Comparison of ENCODE assay signal across 1 cellular context in the genomic region with DNA sequence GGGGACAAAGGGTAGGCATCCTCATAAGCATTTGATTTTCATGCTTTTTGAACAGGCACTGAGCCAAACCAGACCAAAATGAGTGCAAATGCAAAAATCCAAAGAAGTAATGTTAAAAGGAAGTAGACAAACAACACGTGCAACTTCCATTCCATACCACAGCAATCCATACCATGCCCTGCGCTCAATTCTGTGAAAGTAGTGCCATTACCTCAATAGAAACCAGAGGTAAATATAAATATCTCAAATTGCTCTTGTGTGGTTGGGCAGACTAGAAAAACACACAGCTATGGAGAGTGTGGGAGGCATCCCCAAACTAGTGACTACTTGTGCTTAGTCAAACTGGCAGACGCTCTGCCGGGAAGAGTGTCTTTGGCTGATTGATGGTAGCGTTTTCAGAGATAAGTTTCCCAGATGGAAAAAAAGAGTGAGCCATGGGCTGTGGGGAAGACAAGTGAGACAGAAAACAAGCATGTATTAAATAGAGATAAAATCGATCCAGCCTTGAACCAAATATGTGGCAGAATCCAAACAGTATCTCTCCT.
TF ChIP-seq lines count a peak whose summit lies in the region.

No MANE protein-coding gene starts in this region.

TF ChIP-seq in GM12878, 131 proteins besides CTCF, POLR2A, EP300 and RAD21 (continued from another document):
- TF ChIP-seq, protein P1, sequence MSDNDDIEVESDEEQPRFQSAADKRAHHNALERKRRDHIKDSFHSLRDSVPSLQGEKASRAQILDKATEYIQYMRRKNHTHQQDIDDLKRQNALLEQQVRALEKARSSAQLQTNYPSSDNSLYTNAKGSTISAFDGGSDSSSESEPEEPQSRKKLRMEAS (IDR thresholded peaks at IDR 0.05; ENCODE audit: low read depth, low read length), result peak; percentile 14; the same call in 1 of the 2 replicates
- TF ChIP-seq DPF2 (IDR thresholded peaks at IDR 0.05) (peak; percentile 8; the same call in 1 of the 2 replicates), CREM (IDR thresholded peaks at IDR 0.05; ENCODE audit: low read depth) (peak; percentile 60; the same call in 1 of the 2 replicates), BHLHE40 (IDR thresholded peaks at IDR 0.05; ENCODE audit: borderline replicate concordance in 1 of 2, low read depth in 2 of 2, low read length in 1 of 2) (peak; percentile 85), ETV6 (conservative IDR thresholded peaks at IDR 0.05 in 1 of 2, IDR thresholded peaks at IDR 0.05 in 1 of 2; ENCODE audit: borderline replicate concordance in 1 of 2, low read depth in 1 of 2) (peak in 1 of 2 experiments; percentile 80; a peak in 1 of 4 replicates), JUNB (IDR thresholded peaks at IDR 0.05) (peak; percentile 57), CHD2 (IDR thresholded peaks at IDR 0.05; ENCODE audit: borderline replicate concordance, low read depth, low read length) (peak; percentile 24; the same call in 1 of the 2 replicates), MEF2A (IDR thresholded peaks at IDR 0.05; ENCODE audit: insufficient read depth, low read depth, low read length) (peak; percentile 68), IKZF1 (conservative IDR thresholded peaks at IDR 0.05) (0 out of 2 replicates have a peak, but pooled peaks have one; percentile 71), SMAD5 (IDR thresholded peaks at IDR 0.05; ENCODE audit: low read depth) (peak; percentile 10; the same call in 1 of the 2 replicates), PAX8 (IDR thresholded peaks at IDR 0.05) (no peak), PML (IDR thresholded peaks at IDR 0.05; ENCODE audit: low read length) (peak; percentile 57; the same call in 1 of the 2 replicates), CBFB (IDR thresholded peaks at IDR 0.05; ENCODE audit: low read depth) (0 out of 2 replicates have a peak, but pooled peaks have one; percentile 38), SMARCA5 (IDR thresholded peaks at IDR 0.05) (no peak), NFIC (IDR thresholded peaks at IDR 0.05; ENCODE audit: low read depth, low read length) (peak; percentile 81; the same call in 1 of the 2 replicates), BCL11A (IDR thresholded peaks at IDR 0.05; ENCODE audit: low read depth, low read length) (peak; percentile 62; the same call in 1 of the 2 replicates), MXI1 (IDR thresholded peaks at IDR 0.05; ENCODE audit: low read depth, low read length) (peak; percentile 70; the same call in 1 of the 2 replicates), IRF4 (IDR thresholded peaks at IDR 0.05; ENCODE audit: low read depth, low read length) (peak; percentile 58; the same call in 1 of the 2 replicates), TAF1 (IDR thresholded peaks at IDR 0.05; ENCODE audit: borderline replicate concordance, low read depth, low read length) (no peak), CREB1 (IDR thresholded peaks at IDR 0.05; ENCODE audit: low read depth) (peak; percentile 51; the same call in 1 of the 2 replicates), EED (IDR thresholded peaks at IDR 0.05; ENCODE audit: low read depth) (peak; percentile 93), TCF7 (IDR thresholded peaks at IDR 0.05; ENCODE audit: borderline replicate concordance) (no peak), FOXM1 (IDR thresholded peaks at IDR 0.05; ENCODE audit: low read depth, low read length) (peak; percentile 50; the same call in 1 of the 2 replicates), ZSCAN29 (IDR thresholded peaks at IDR 0.05) (no peak), EGR1 (IDR thresholded peaks at IDR 0.05; ENCODE audit: borderline replicate concordance in 1 of 2, low read depth in 2 of 2, low read length in 2 of 2) (0 out of 3 replicates have a peak, but pooled peaks of 1 of the 2 experiments have one; percentile 35), MTA3 (IDR thresholded peaks at IDR 0.05; ENCODE audit: borderline replicate concordance, low read length) (peak; percentile 48; the same call in 1 of the 2 replicates), BMI1 (IDR thresholded peaks at IDR 0.05; ENCODE audit: borderline replicate concordance) (no peak), RUNX3 (IDR thresholded peaks at IDR 0.05; ENCODE audit: low read length) (peak; percentile 88)
- TF ChIP-seq, protein P2, sequence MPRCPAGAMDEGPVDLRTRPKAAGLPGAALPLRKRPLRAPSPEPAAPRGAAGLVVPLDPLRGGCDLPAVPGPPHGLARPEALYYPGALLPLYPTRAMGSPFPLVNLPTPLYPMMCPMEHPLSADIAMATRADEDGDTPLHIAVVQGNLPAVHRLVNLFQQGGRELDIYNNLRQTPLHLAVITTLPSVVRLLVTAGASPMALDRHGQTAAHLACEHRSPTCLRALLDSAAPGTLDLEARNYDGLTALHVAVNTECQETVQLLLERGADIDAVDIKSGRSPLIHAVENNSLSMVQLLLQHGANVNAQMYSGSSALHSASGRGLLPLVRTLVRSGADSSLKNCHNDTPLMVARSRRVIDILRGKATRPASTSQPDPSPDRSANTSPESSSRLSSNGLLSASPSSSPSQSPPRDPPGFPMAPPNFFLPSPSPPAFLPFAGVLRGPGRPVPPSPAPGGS (IDR thresholded peaks at IDR 0.05; ENCODE audit: borderline replicate concordance, insufficient read depth, low read depth, low read length, poor library complexity, severe bottlenecking), result peak; percentile 32
- TF ChIP-seq, protein P3, sequence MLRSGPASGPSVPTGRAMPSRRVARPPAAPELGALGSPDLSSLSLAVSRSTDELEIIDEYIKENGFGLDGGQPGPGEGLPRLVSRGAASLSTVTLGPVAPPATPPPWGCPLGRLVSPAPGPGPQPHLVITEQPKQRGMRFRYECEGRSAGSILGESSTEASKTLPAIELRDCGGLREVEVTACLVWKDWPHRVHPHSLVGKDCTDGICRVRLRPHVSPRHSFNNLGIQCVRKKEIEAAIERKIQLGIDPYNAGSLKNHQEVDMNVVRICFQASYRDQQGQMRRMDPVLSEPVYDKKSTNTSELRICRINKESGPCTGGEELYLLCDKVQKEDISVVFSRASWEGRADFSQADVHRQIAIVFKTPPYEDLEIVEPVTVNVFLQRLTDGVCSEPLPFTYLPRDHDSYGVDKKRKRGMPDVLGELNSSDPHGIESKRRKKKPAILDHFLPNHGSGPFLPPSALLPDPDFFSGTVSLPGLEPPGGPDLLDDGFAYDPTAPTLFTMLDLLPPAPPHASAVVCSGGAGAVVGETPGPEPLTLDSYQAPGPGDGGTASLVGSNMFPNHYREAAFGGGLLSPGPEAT (IDR thresholded peaks at IDR 0.05; ENCODE audit: low read depth), result peak; percentile 49; the same call in 1 of the 2 replicates
- TF ChIP-seq, protein P4, sequence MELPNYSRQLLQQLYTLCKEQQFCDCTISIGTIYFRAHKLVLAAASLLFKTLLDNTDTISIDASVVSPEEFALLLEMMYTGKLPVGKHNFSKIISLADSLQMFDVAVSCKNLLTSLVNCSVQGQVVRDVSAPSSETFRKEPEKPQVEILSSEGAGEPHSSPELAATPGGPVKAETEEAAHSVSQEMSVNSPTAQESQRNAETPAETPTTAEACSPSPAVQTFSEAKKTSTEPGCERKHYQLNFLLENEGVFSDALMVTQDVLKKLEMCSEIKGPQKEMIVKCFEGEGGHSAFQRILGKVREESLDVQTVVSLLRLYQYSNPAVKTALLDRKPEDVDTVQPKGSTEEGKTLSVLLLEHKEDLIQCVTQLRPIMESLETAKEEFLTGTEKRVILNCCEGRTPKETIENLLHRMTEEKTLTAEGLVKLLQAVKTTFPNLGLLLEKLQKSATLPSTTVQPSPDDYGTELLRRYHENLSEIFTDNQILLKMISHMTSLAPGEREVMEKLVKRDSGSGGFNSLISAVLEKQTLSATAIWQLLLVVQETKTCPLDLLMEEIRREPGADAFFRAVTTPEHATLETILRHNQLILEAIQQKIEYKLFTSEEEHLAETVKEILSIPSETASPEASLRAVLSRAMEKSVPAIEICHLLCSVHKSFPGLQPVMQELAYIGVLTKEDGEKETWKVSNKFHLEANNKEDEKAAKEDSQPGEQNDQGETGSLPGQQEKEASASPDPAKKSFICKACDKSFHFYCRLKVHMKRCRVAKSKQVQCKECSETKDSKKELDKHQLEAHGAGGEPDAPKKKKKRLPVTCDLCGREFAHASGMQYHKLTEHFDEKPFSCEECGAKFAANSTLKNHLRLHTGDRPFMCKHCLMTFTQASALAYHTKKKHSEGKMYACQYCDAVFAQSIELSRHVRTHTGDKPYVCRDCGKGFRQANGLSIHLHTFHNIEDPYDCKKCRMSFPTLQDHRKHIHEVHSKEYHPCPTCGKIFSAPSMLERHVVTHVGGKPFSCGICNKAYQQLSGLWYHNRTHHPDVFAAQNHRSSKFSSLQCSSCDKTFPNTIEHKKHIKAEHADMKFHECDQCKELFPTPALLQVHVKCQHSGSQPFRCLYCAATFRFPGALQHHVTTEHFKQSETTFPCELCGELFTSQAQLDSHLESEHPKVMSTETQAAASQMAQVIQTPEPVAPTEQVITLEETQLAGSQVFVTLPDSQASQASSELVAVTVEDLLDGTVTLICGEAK (IDR thresholded peaks at IDR 0.05; ENCODE audit: borderline replicate concordance), result no peak
- TF ChIP-seq, protein P5, sequence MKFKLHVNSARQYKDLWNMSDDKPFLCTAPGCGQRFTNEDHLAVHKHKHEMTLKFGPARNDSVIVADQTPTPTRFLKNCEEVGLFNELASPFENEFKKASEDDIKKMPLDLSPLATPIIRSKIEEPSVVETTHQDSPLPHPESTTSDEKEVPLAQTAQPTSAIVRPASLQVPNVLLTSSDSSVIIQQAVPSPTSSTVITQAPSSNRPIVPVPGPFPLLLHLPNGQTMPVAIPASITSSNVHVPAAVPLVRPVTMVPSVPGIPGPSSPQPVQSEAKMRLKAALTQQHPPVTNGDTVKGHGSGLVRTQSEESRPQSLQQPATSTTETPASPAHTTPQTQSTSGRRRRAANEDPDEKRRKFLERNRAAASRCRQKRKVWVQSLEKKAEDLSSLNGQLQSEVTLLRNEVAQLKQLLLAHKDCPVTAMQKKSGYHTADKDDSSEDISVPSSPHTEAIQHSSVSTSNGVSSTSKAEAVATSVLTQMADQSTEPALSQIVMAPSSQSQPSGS (IDR thresholded peaks at IDR 0.05; ENCODE audit: low read length), result peak; percentile 77; the same call in 1 of the 2 replicates
